Comparison of ENCODE assay signal across 11 cellular contexts in genomic region chr22:22935056-22935545, GRCh38. TPM values are rescaled to one million over a fixed set of nuclear protein-coding genes. Genes with fewer than 3 reads are reported as not detected.
A peak's percentile ranks its signal among the peaks of the same experiment; 100 is the strongest.
DNase-seq lines count a peak whose midpoint lies in the region; ATAC-seq and TF ChIP-seq lines count a peak whose summit lies in the region.
"Had no signal": no experiment of that assay in that cellular context is flagged by ENCODE, and none has a peak within 500 bp of the region (broad histone marks: within the 10 kb centered on the region; RNA-seq: fewer than 3 reads in every experiment).

No MANE protein-coding gene starts in this region.

- H3K27me3 Mint-ChIP-seq in dendritic cell treated with granulocyte-macrophage colony-stimulating factor and Interleukin-4, amounts not matched to agents 40 ng/mL and 50 ng/mL, for 4 days, result peaks cover 2% of the 10 kb centered on the region

- peaks cover 91% of the 10 kb centered on the region for H3K4me1 Mint-ChIP-seq in dendritic cell treated with granulocyte-macrophage colony-stimulating factor and Interleukin-4, amounts not matched to agents 40 ng/mL and 50 ng/mL, for 4 days (ENCODE audit: low read depth)

- no peak overlapping the region for H3K4me2 ChIP-seq in mesendoderm (ENCODE audit: low read length)

- H2BK15ac ChIP-seq in mesendoderm (replicated peaks; ENCODE audit: low read depth), result no peak overlapping the region

- WGBS in mesendoderm (ENCODE audit: extremely low coverage, insufficient coverage, low lambda C conversion rate), result no CpG with 5 or more reads among the region's 3 CpGs

- no peak overlapping the region for H3K4ac ChIP-seq in mesendoderm (ENCODE audit: low read depth, low read length)

- H2BK120ac ChIP-seq in mesendoderm (ENCODE audit: low read depth, low read length), result no peak overlapping the region

- no peaks in the 10 kb centered on the region for H3K79me1 ChIP-seq in mesendoderm (ENCODE audit: low read length)

- no peak overlapping the region for H4K5ac ChIP-seq in mesendoderm (ENCODE audit: low read length)

- intact Hi-C loops in dendritic cell treated with granulocyte-macrophage colony-stimulating factor and Interleukin-4, amounts not matched to agents 40 ng/mL and 50 ng/mL, for 4 days (cut with micrococcal nuclease), result no loop called here

- no peaks in the 10 kb centered on the region for H3K4me1 ChIP-seq in mesendoderm (ENCODE audit: control insufficient read depth, low read depth, low read length)

- no peaks in the 10 kb centered on the region for H3K27me3 ChIP-seq in mesendoderm (ENCODE audit: insufficient read depth, low read length, poor library complexity)
- H3K27me3 ChIP-seq in H7 (ENCODE audit: control insufficient read depth, insufficient read depth, low read length), result no peaks in the 10 kb centered on the region; the same call in 1 of the 2 replicates

- H3K79me2 ChIP-seq in mesendoderm (ENCODE audit: control insufficient read depth, insufficient read depth, low read length), result no peaks in the 10 kb centered on the region

- no peak overlapping the region for H3K56ac ChIP-seq in mesendoderm (ENCODE audit: low read length)

- no peaks in the 10 kb centered on the region for H3K9me3 Mint-ChIP-seq in dendritic cell treated with granulocyte-macrophage colony-stimulating factor and Interleukin-4, amounts not matched to agents 40 ng/mL and 50 ng/mL, for 4 days

- H3K27ac Mint-ChIP-seq in dendritic cell treated with granulocyte-macrophage colony-stimulating factor and Interleukin-4, amounts not matched to agents 40 ng/mL and 50 ng/mL, for 4 days, result peak overlapping the region; percentile 73

- ATAC-seq in GM18867 (IDR thresholded peaks at IDR 0.05; ENCODE audit: unreplicated experiment) (peak; percentile 24), GM21528 (IDR thresholded peaks at IDR 0.05; ENCODE audit: low FRiP score, unreplicated experiment) (peak; percentile 28), HG03139 (IDR thresholded peaks at IDR 0.05; ENCODE audit: unreplicated experiment) (peak; percentile 25)

- H3K36me3 ChIP-seq in mesendoderm (ENCODE audit: control insufficient read depth, insufficient read depth, low read length) (no peaks in the 10 kb centered on the region), H7 (replicated peaks; ENCODE audit: control insufficient read depth, insufficient read depth, low read length) (no peaks in the 10 kb centered on the region)

- no peak overlapping the region for H2AK5ac ChIP-seq in mesendoderm (ENCODE audit: low read length)

- no peak overlapping the region for H2BK5ac ChIP-seq in mesendoderm (ENCODE audit: low read length)

- H4K8ac ChIP-seq in mesendoderm (ENCODE audit: low read depth, low read length), result no peak overlapping the region

- H3K9ac ChIP-seq in mesendoderm (ENCODE audit: low read length), result no peak overlapping the region

- DNase-seq in substantia nigra (lab: John Stamatoyannopoulos, UW) (no peak), mesendoderm (no peak), H7 (no peak), foreskin fibroblast (no peak)
- DNase-seq: occipital lobe had no signal

- H3K18ac ChIP-seq in mesendoderm (ENCODE audit: low read length), result no peak overlapping the region

- H3K36me3 Mint-ChIP-seq in dendritic cell treated with granulocyte-macrophage colony-stimulating factor and Interleukin-4, amounts not matched to agents 40 ng/mL and 50 ng/mL, for 4 days (ENCODE audit: low read depth), result no peaks in the 10 kb centered on the region

- no peak overlapping the region for H3K27ac ChIP-seq in substantia nigra (ENCODE audit: low read depth, low read length, poor library complexity, severe bottlenecking)
- no peak overlapping the region for H3K27ac ChIP-seq in mesendoderm (ENCODE audit: low read depth, low read length)
- H3K27ac ChIP-seq: epithelial cell of prostate had no signal

- H3K4me3 ChIP-seq in mesendoderm (ENCODE audit: low read length) (no peak overlapping the region), H7 (ENCODE audit: insufficient read depth, low read depth, low read length) (no peak overlapping the region), foreskin fibroblast (ENCODE audit: low read depth in 1 of 2, low read length in 2 of 2) (no peak overlapping the region)

- no peak overlapping the region for H3K23ac ChIP-seq in mesendoderm (ENCODE audit: low read length)

- no peak for TF ChIP-seq CTCF in foreskin fibroblast (IDR thresholded peaks at IDR 0.05; ENCODE audit: low read depth, low read length)

- peak overlapping the region; percentile 6 for H3K4me3 Mint-ChIP-seq in dendritic cell treated with granulocyte-macrophage colony-stimulating factor and Interleukin-4, amounts not matched to agents 40 ng/mL and 50 ng/mL, for 4 days

RNA-seq across cellular contexts. Expression of gene IGLL5, which starts 47.5 kb away (rescaled TPM):
- not detected for polyA plus RNA-seq in mesendoderm (2013, experiment 1 of 2)
- 0.04 TPM for polyA plus RNA-seq in mesendoderm (2013, experiment 2 of 2)
- not detected in 2 replicates for total RNA-seq in H7 (2014; rRNA removed; shearing (Covaris generic))
- total RNA-seq: kidney epithelial cell, occipital lobe had no signal
